In genomic region chr16:89700100-89700648, GRCh38 we compare ENCODE assay signal across 8 cellular contexts. TPM values are rescaled to one million over a fixed set of nuclear protein-coding genes. Genes with fewer than 3 reads are reported as not detected.
A peak's percentile ranks its signal among the peaks of the same experiment; 100 is the strongest.
DNase-seq lines count a peak whose midpoint lies in the region; ATAC-seq and TF ChIP-seq lines count a peak whose summit lies in the region.

No MANE protein-coding gene starts in this region.

- H3K27ac ChIP-seq in colonic mucosa = peak overlapping the region; percentile 89

- no peaks in the 10 kb centered on the region for H3K27me3 ChIP-seq in colonic mucosa

- intact Hi-C loops in activated CD4-positive, alpha-beta T cell treated with anti-CD3 and anti-CD28 coated beads, Interleukin-2, amount 10 ng/mL, durations not matched to agents 24 days and 14 days (cut with micrococcal nuclease) = loop anchor here (1.0 to 10.0 kb wide), 9 partner anchors 14 to 455 kb away; partner anchors contain the start of genes CDK10, CHMP1A, FANCA and RPL13
- intact Hi-C loops in colonic mucosa (cut with DNase I) = no loop called here

- ATAC-seq in GM19025 (IDR thresholded peaks at IDR 0.05; ENCODE audit: low read depth, unreplicated experiment) (peak; percentile 37), HG03457 (IDR thresholded peaks at IDR 0.05; ENCODE audit: unreplicated experiment) (peak; percentile 39)

- H3K27me3 Mint-ChIP-seq in activated CD4-positive, alpha-beta T cell treated with anti-CD3 and anti-CD28 coated beads, Interleukin-2, amount 10 ng/mL, durations not matched to agents 24 days and 14 days = no peaks in the 10 kb centered on the region

- peak overlapping the region; percentile 87 for H3K27ac Mint-ChIP-seq in activated CD4-positive, alpha-beta T cell treated with anti-CD3 and anti-CD28 coated beads, Interleukin-2, amount 10 ng/mL, durations not matched to agents 24 days and 14 days

- H3K4me1 Mint-ChIP-seq in activated CD4-positive, alpha-beta T cell treated with anti-CD3 and anti-CD28 coated beads, Interleukin-2, amount 10 ng/mL, durations not matched to agents 24 days and 14 days = peaks cover 14% of the 10 kb centered on the region

- peaks cover 8% of the 10 kb centered on the region for H3K4me1 ChIP-seq in colonic mucosa

- H3K4me3 ChIP-seq in colonic mucosa = peak overlapping the region; percentile 61

- H3K9me3 Mint-ChIP-seq in activated CD4-positive, alpha-beta T cell treated with anti-CD3 and anti-CD28 coated beads, Interleukin-2, amount 10 ng/mL, durations not matched to agents 24 days and 14 days = no peaks in the 10 kb centered on the region

- TF ChIP-seq CTCF in AG09319 (IDR thresholded peaks at IDR 0.05; ENCODE audit: low read depth, low read length) (peak; percentile 57), colonic mucosa (IDR thresholded peaks at IDR 0.05) (peak; percentile 76)

- peak overlapping the region; percentile 86 for H3K4me3 Mint-ChIP-seq in activated CD4-positive, alpha-beta T cell treated with anti-CD3 and anti-CD28 coated beads, Interleukin-2, amount 10 ng/mL, durations not matched to agents 24 days and 14 days

- H3K9me3 ChIP-seq in colonic mucosa = no peaks in the 10 kb centered on the region

- H3K9ac ChIP-seq in colonic mucosa (ENCODE audit: low read depth in 2 of 2, low read length in 2 of 2) = peak overlapping the region; percentile 84 to 96

- H3K36me3 ChIP-seq in colonic mucosa = no peaks in the 10 kb centered on the region

- peaks cover 10% of the 10 kb centered on the region for H3K36me3 Mint-ChIP-seq in activated CD4-positive, alpha-beta T cell treated with anti-CD3 and anti-CD28 coated beads, Interleukin-2, amount 10 ng/mL, durations not matched to agents 24 days and 14 days (ENCODE audit: low read depth)

- DNase-seq in AG09319 (ENCODE audit: extremely low read depth, low read depth) = peak; percentile 92
- DNase-seq in NCI-H526 (lab: John Stamatoyannopoulos, UW) = peak; percentile 90 to 98
- DNase-seq in activated CD4-positive, alpha-beta T cell treated with anti-CD3 and anti-CD28 coated beads, Interleukin-2, amount 10 ng/mL, durations not matched to agents 24 days and 14 days = peak; percentile 99
- peak; percentile 100 for DNase-seq in colonic mucosa
- peak; percentile 100 for DNase-seq in kidney tubule cell (ENCODE audit: low spot score)
- DNase-seq in stimulated activated CD4-positive, alpha-beta T cell treated with anti-CD3 and anti-CD28 coated beads, Interleukin-1b, Interleukin-23, amount 100 ng/mL, for 1 hour (ENCODE audit: low read depth in 2 of 2) = peak; percentile 89 to 96

RNA-seq across cellular contexts. Expression of gene SPATA2L, which starts 1.3 kb away (rescaled TPM):
- 12.8 and 13.2 TPM in 2 replicates for total RNA-seq in activated CD4-positive, alpha-beta T cell treated with anti-CD3 and anti-CD28 coated beads, Interleukin-2, amount 10 ng/mL, durations not matched to agents 24 days and 14 days
- 10 to 100 TPM; 17.8 to 18.4 TPM for total RNA-seq in colonic mucosa

RNA-seq across cellular contexts. Expression of gene CDK10, which starts 13.7 kb away (rescaled TPM):
- total RNA-seq in activated CD4-positive, alpha-beta T cell treated with anti-CD3 and anti-CD28 coated beads, Interleukin-2, amount 10 ng/mL, durations not matched to agents 24 days and 14 days = 104 and 108 TPM in 2 replicates
- 100 to 1,000 TPM in 1 of 2 donors, 10 to 100 TPM in 1; 72.2 to 136 TPM for total RNA-seq in colonic mucosa

RNA-seq across cellular contexts. Expression of gene VPS9D1, which starts 20.5 kb away (rescaled TPM):
- total RNA-seq in activated CD4-positive, alpha-beta T cell treated with anti-CD3 and anti-CD28 coated beads, Interleukin-2, amount 10 ng/mL, durations not matched to agents 24 days and 14 days = 3.6 and 3.9 TPM in 2 replicates
- 10 to 100 TPM; 11.9 to 12.7 TPM for total RNA-seq in colonic mucosa

RNA-seq across cellular contexts. Expression of gene ZNF276, which starts 21.2 kb away (rescaled TPM):
- total RNA-seq in activated CD4-positive, alpha-beta T cell treated with anti-CD3 and anti-CD28 coated beads, Interleukin-2, amount 10 ng/mL, durations not matched to agents 24 days and 14 days = 32.9 and 33.3 TPM in 2 replicates
- 10 to 100 TPM; 19.2 to 30.6 TPM for total RNA-seq in colonic mucosa

RNA-seq across cellular contexts. Expression of gene SPATA33, which starts 42.5 kb away (rescaled TPM):
- 14.6 and 17.2 TPM in 2 replicates for total RNA-seq in activated CD4-positive, alpha-beta T cell treated with anti-CD3 and anti-CD28 coated beads, Interleukin-2, amount 10 ng/mL, durations not matched to agents 24 days and 14 days
- total RNA-seq in colonic mucosa = 10 to 100 TPM in 1 of 2 donors, 1 to 10 TPM in 1; 4.7 to 10.0 TPM

Comparison
In these comparisons a context has a peak if more than half of its experiments do, and no peak if none do; other contexts are left out.
1. Peak in every context shown above with its lines: DNase-seq, ATAC-seq, H3K4me3 ChIP-seq and H3K27ac ChIP-seq.